8 cellular contexts compared by ENCODE assay signal in genomic region chr16:28924399-28924761, GRCh38. TPM values are rescaled to one million over a fixed set of nuclear protein-coding genes. Genes with fewer than 3 reads are reported as not detected.
DNase-seq lines count a peak whose midpoint lies in the region; ATAC-seq, FAIRE-seq and TF ChIP-seq lines count a peak whose summit lies in the region.

No MANE protein-coding gene starts in this region.

- H3K79me2 ChIP-seq in GM12878 (ENCODE audit: control insufficient read depth, insufficient read depth, low read length): no peaks in the 10 kb centered on the region

- H2AFZ ChIP-seq in GM12878 (ENCODE audit: control insufficient read depth, low read depth, low read length): peak overlapping the region; percentile 63

- TF ChIP-seq EP300 in GM12878 (IDR thresholded peaks at IDR 0.05; ENCODE audit: borderline replicate concordance in 1 of 2, control insufficient read depth in 1 of 2, low read depth in 2 of 2, low read length in 2 of 2): no peak

- H3K27ac ChIP-seq in HEK293 (ENCODE audit: extremely low read depth, low read depth, low read length) (no peak overlapping the region), GM12878 (ENCODE audit: control insufficient read depth, insufficient read depth) (peak overlapping the region; percentile 99), mesodermal cell (ENCODE audit: low read depth, low read length, severe bottlenecking) (no peak overlapping the region)

- H3K4me2 ChIP-seq in GM12878 (ENCODE audit: control insufficient read depth, insufficient read depth): peak overlapping the region; percentile 73

- peak overlapping the region; percentile 82 for H3K4me3 ChIP-seq in AG04449 (ENCODE audit: low read depth, low read length)
- H3K4me3 ChIP-seq in HEK293 (ENCODE audit: low read depth, low read length): peak overlapping the region; percentile 91
- peak overlapping the region; percentile 92 for H3K4me3 ChIP-seq in GM12878
- H3K4me3 ChIP-seq in mesodermal cell (ENCODE audit: extremely low read depth, insufficient read depth, low read length, poor library complexity, severe bottlenecking): peak overlapping the region; percentile 75

- H3K4me1 ChIP-seq in HEK293 (ENCODE audit: control insufficient read depth, insufficient read depth, low read length) (0 out of 2 replicates have a peak, but pooled peaks cover 4% of the 10 kb centered on the region), GM12878 (ENCODE audit: control insufficient read depth, insufficient read depth, low read length) (peaks cover 14% of the 10 kb centered on the region), mesodermal cell (ENCODE audit: control insufficient read depth, insufficient read depth, low read length, poor library complexity, severe bottlenecking) (no peaks in the 10 kb centered on the region)

- SMC1A ChIA-PET in GM12878 (lab: Charles Lee; ENCODE audit: uncharacterized antibody, unreplicated experiment): interaction anchor here (0.8 to 5.8 kb wide), 15 partner anchors 8 to 78 kb away, joined by 3 to 58 read pairs (median 7); partner anchors contain the start of genes CD19, NFATC2IP, SH2B1 and TUFM

- in situ Hi-C loops in GM12878 (cut with MboI): no loop called here

- H3K9ac ChIP-seq in GM12878 (ENCODE audit: control insufficient read depth, insufficient read depth, low read length): peak overlapping the region; percentile 35

- H3K36me3 ChIP-seq in HEK293 (ENCODE audit: control insufficient read depth in 2 of 2, insufficient read depth in 1 of 2, low read length in 2 of 2) (peaks cover 0 to 3% of the 10 kb centered on the region in 2 experiments; a peak in 2 of 3 replicates), GM12878 (ENCODE audit: control insufficient read depth in 2 of 2, insufficient read depth in 2 of 2, low read length in 1 of 2) (peaks cover 0 to 5% of the 10 kb centered on the region in 2 experiments; a peak in 3 of 4 replicates), mesodermal cell (ENCODE audit: control insufficient read depth, insufficient read depth, low read length) (peaks cover 5% of the 10 kb centered on the region)

- H4K20me1 ChIP-seq in GM12878 (ENCODE audit: control insufficient read depth, insufficient read depth): no peaks in the 10 kb centered on the region

- H3K9me3 ChIP-seq in HEK293 (ENCODE audit: control insufficient read depth, insufficient read depth, low read depth, low read length): no peaks in the 10 kb centered on the region
- no peaks in the 10 kb centered on the region for H3K9me3 ChIP-seq in GM12878 (replicated peaks; ENCODE audit: control insufficient read depth, insufficient read depth, low read length)
- no peaks in the 10 kb centered on the region for H3K9me3 ChIP-seq in mesodermal cell (ENCODE audit: control insufficient read depth, low read length)

- no peak for TF ChIP-seq POLR2A in GM12878 (IDR thresholded peaks at IDR 0.05; ENCODE audit: low read depth, low read length)

- POLR2A ChIA-PET in AG04449 (lab: Yijun Ruan, JAX) (no interaction called here), HEK293 (lab: Yijun Ruan, JAX) (interaction anchor here (1.4 to 2.8 kb wide), 4 partner anchors 9 to 78 kb away, joined by 5 to 10 read pairs (median 7); partner anchors contain the start of genes SH2B1 and TUFM), GM12878 (lab: Charles Lee) (interaction anchor here (0.5 to 5.1 kb wide), 15 partner anchors 8 to 102 kb away, joined by 3 to 39 read pairs (median 5); partner anchors contain the start of genes ATXN2L, CD19, NFATC2IP and SH2B1)

- no peaks in the 10 kb centered on the region for H3K27me3 ChIP-seq in GM12878 (replicated peaks in 1 of 2; ENCODE audit: control insufficient read depth in 2 of 2, insufficient read depth in 2 of 2, low read length in 1 of 2)

- TF ChIP-seq RAD21 in GM12878 (IDR thresholded peaks at IDR 0.05; ENCODE audit: insufficient read depth, low read depth, low read length): no peak

- RAD21 ChIA-PET in GM12878 (lab: Charles Lee; ENCODE audit: unreplicated experiment): interaction anchor here (0.9 to 2.5 kb wide), 13 partner anchors 8 to 102 kb away, joined by 3 to 32 read pairs (median 7); partner anchors contain the start of genes ATXN2L, CD19, NFATC2IP and SH2B1

- DNase-seq in AG04449 (ENCODE audit: low read depth, low spot score) (no peak), GM12878 (ENCODE audit: low read depth, low spot score) (no peak), SKM-1 (lab: John Stamatoyannopoulos, UW; ENCODE audit: unreplicated experiment) (no peak), RCC 7860 (ENCODE audit: low spot score) (no peak), amygdala (lab: John Stamatoyannopoulos, UW) (no peak)

- no peak for FAIRE-seq in GM12878 (lab: Jason Lieb, UNC)
- no peak for FAIRE-seq in RCC 7860 (lab: Jason Lieb, UNC)

- intact Hi-C loops in GM12878 (cut with micrococcal nuclease; ENCODE audit: unreplicated experiment): loop anchor here (2.0 to 10.0 kb wide), 4 partner anchors 20 to 430 kb away; partner anchors contain the start of genes APOBR, CLN3 and TUFM

- 0% methylated on average over 11 of the region's 15 CpGs for WGBS in GM12878 (ENCODE audit: insufficient coverage, insufficient replicate concordance, low lambda C conversion rate, missing lambda C conversion rate)
- WGBS in mesodermal cell (ENCODE audit: insufficient coverage in 2 of 2), 2 experiments: 51 to 56% methylated on average over 13 to 15 of the region's 15 CpGs

- no peak for ATAC-seq in GM12878
- ATAC-seq in GM19035 (IDR thresholded peaks at IDR 0.05; ENCODE audit: unreplicated experiment): no peak

- CTCF ChIA-PET in AG04449 (lab: Yijun Ruan, JAX) (interaction anchor here (1.9 kb wide), 1 partner anchor 21 kb away, joined by 5 read pairs; no protein-coding TSS in a partner anchor), HEK293 (lab: Yijun Ruan, JAX) (interaction anchor here (0.9 to 2.0 kb wide), 3 partner anchors 21 to 78 kb away, joined by 3 to 9 read pairs (median 3); partner anchors contain the start of gene TUFM), GM12878 (lab: Yijun Ruan, JAX) (interaction anchor here (0.5 to 6.4 kb wide), 8 partner anchors 9 to 1574 kb away, joined by 3 to 76 read pairs (median 6); partner anchors contain the start of gene SH2B1)

- no TSS peak for BruUV-seq in GM12878 (replicated peaks; lab: Mats Ljungman, UMichigan)

- TF ChIP-seq CTCF in AG04449 (IDR thresholded peaks at IDR 0.05; ENCODE audit: insufficient read depth, low read length, missing control alignments) (no peak), HEK293 (tag by site-specific recombination; IDR thresholded peaks at IDR 0.05) (no peak), GM12878 (IDR thresholded peaks at IDR 0.05 in 2 of 3, conservative IDR thresholded peaks at IDR 0.05 in 1 of 3; ENCODE audit: control insufficient read depth in 2 of 3, extremely low read depth in 1 of 3, insufficient read depth in 1 of 3, low read depth in 3 of 3, low read length in 3 of 3) (0 out of 6 replicates have a peak, but pooled peaks of 1 of the 3 experiments have one; percentile 6)

RNA-seq across cellular contexts. Expression of gene RABEP2, which starts 0.7 kb away (rescaled TPM):
- total RNA-seq in GM12878 (2013; cell fraction: nucleolus; rRNA removed): 57.4 and 73.1 TPM in 2 replicates
- total RNA-seq in GM12878 (2014; rRNA removed) (31.1 and 32.8 TPM in 2 replicates), GM12878 (2014; rRNA removed; fragmentation: Illumina TruSeq; extraction: Trizol) (8.6 and 9.4 TPM in 2 replicates), GM12878 (2021) (25.1 and 29.3 TPM in 2 replicates)
- 5.5 TPM for polyA plus RNA-seq in GM12878 (2011; ENCODE audit: low read depth)
- polyA plus RNA-seq in GM12878 (2011; rRNA removed) (5.0 and 10.5 TPM in 2 replicates), GM12878 (2014; fragmentation: Illumina TruSeq; extraction: Trizol) (0.22 and 3.1 TPM in 2 replicates), GM12878 (2014; fragmentation: Nextera tagmentation; extraction: Ambion mirVana) (under 1 TPM; 0.47 to 0.69 TPM), GM12878 (2014; rRNA removed) (32.0 and 32.1 TPM in 2 replicates), GM12878 (2016; fragmentation: Nextera tagmentation; extraction: Ambion mirVana) (10 to 100 TPM; 26.8 to 33.2 TPM)
- polyA plus RNA-seq in GM12878 (2011; cell fraction: cytosol; rRNA removed): 13.6 and 23.3 TPM in 2 replicates
- polyA plus RNA-seq in GM12878 (2011; cell fraction: nucleus; rRNA removed): 30.9 and 53.5 TPM in 2 replicates
- 24.6 and 33.2 TPM in 2 replicates for polyA plus RNA-seq in GM12878 (2012)
- polyA minus RNA-seq in GM12878 (2011; rRNA and poly(A)+ RNA removed): 5.3 and 12.3 TPM in 2 replicates
- 4.8 and 6.7 TPM in 2 replicates for polyA minus RNA-seq in GM12878 (2011; cell fraction: cytosol; rRNA and poly(A)+ RNA removed)
- polyA minus RNA-seq in GM12878 (2011; cell fraction: nucleus; rRNA and poly(A)+ RNA removed): 5.8 and 19.0 TPM in 2 replicates
- 7.3 TPM for polyA plus RNA-seq in mesodermal cell (2013, experiment 1 of 2)
- polyA plus RNA-seq in mesodermal cell (2013, experiment 2 of 2): 7.3 TPM

RNA-seq across cellular contexts. Expression of gene CD19, which starts 7.4 kb away (rescaled TPM):
- total RNA-seq in GM12878 (2013; cell fraction: nucleolus; rRNA removed): 137 and 156 TPM in 2 replicates
- total RNA-seq in GM12878 (2014; rRNA removed): 93.0 and 99.7 TPM in 2 replicates
- 41.5 and 45.1 TPM in 2 replicates for total RNA-seq in GM12878 (2014; rRNA removed; fragmentation: Illumina TruSeq; extraction: Trizol)
- 86.1 and 91.6 TPM in 2 replicates for total RNA-seq in GM12878 (2021)
- polyA plus RNA-seq in GM12878 (2011; ENCODE audit: low read depth): 24.1 TPM
- 32.1 and 53.9 TPM in 2 replicates for polyA plus RNA-seq in GM12878 (2011; rRNA removed)
- 62.7 and 74.0 TPM in 2 replicates for polyA plus RNA-seq in GM12878 (2011; cell fraction: cytosol; rRNA removed)
- polyA plus RNA-seq in GM12878 (2011; cell fraction: nucleus; rRNA removed): 333 and 375 TPM in 2 replicates
- polyA plus RNA-seq in GM12878 (2012): 71.8 and 78.8 TPM in 2 replicates
- 38.0 and 62.8 TPM in 2 replicates for polyA plus RNA-seq in GM12878 (2014; fragmentation: Illumina TruSeq; extraction: Trizol)
- polyA plus RNA-seq in GM12878 (2014; fragmentation: Nextera tagmentation; extraction: Ambion mirVana): 1 to 10 TPM; 1.2 to 7.0 TPM
- 125 and 129 TPM in 2 replicates for polyA plus RNA-seq in GM12878 (2014; rRNA removed)
- polyA plus RNA-seq in GM12878 (2016; fragmentation: Nextera tagmentation; extraction: Ambion mirVana): 100 to 1,000 TPM in 1 of 2 experiments, 10 to 100 TPM in 1; 98.1 to 114 TPM
- polyA minus RNA-seq in GM12878 (2011; rRNA and poly(A)+ RNA removed): 22.8 and 49.7 TPM in 2 replicates
- 17.9 and 18.0 TPM in 2 replicates for polyA minus RNA-seq in GM12878 (2011; cell fraction: cytosol; rRNA and poly(A)+ RNA removed)
- 38.1 and 48.0 TPM in 2 replicates for polyA minus RNA-seq in GM12878 (2011; cell fraction: nucleus; rRNA and poly(A)+ RNA removed)
- not detected for polyA plus RNA-seq in mesodermal cell (2013, experiment 1 of 2)
- polyA plus RNA-seq in mesodermal cell (2013, experiment 2 of 2): not detected

RNA-seq across cellular contexts. Expression of gene NFATC2IP, which starts 26.4 kb away (rescaled TPM):
- total RNA-seq in GM12878 (2013; cell fraction: nucleolus; rRNA removed): 142 and 145 TPM in 2 replicates
- total RNA-seq in GM12878 (2014; rRNA removed): 52.1 and 54.4 TPM in 2 replicates
- 33.8 and 37.8 TPM in 2 replicates for total RNA-seq in GM12878 (2014; rRNA removed; fragmentation: Illumina TruSeq; extraction: Trizol)
- total RNA-seq in GM12878 (2021): 44.3 and 51.8 TPM in 2 replicates
- 29.6 TPM for polyA plus RNA-seq in GM12878 (2011; ENCODE audit: low read depth)
- 80.2 and 93.9 TPM in 2 replicates for polyA plus RNA-seq in GM12878 (2011; rRNA removed)
- 85.1 and 104 TPM in 2 replicates for polyA plus RNA-seq in GM12878 (2011; cell fraction: cytosol; rRNA removed)
- 186 and 193 TPM in 2 replicates for polyA plus RNA-seq in GM12878 (2011; cell fraction: nucleus; rRNA removed)
- 33.0 and 38.1 TPM in 2 replicates for polyA plus RNA-seq in GM12878 (2012)
- 57.1 and 60.7 TPM in 2 replicates for polyA plus RNA-seq in GM12878 (2014; fragmentation: Illumina TruSeq; extraction: Trizol)
- 10 to 100 TPM; 12.2 to 16.2 TPM for polyA plus RNA-seq in GM12878 (2014; fragmentation: Nextera tagmentation; extraction: Ambion mirVana)
- 75.1 and 75.2 TPM in 2 replicates for polyA plus RNA-seq in GM12878 (2014; rRNA removed)
- polyA plus RNA-seq in GM12878 (2016; fragmentation: Nextera tagmentation; extraction: Ambion mirVana): 10 to 100 TPM; 41.2 to 42.0 TPM
- polyA minus RNA-seq in GM12878 (2011; rRNA and poly(A)+ RNA removed): 54.8 and 72.3 TPM in 2 replicates
- 14.2 and 17.6 TPM in 2 replicates for polyA minus RNA-seq in GM12878 (2011; cell fraction: cytosol; rRNA and poly(A)+ RNA removed)
- 42.8 and 83.8 TPM in 2 replicates for polyA minus RNA-seq in GM12878 (2011; cell fraction: nucleus; rRNA and poly(A)+ RNA removed)
- polyA plus RNA-seq in mesodermal cell (2013, experiment 1 of 2): 32.0 TPM
- polyA plus RNA-seq in mesodermal cell (2013, experiment 2 of 2): 29.9 TPM

RNA-seq across cellular contexts. Expression of gene ATP2A1, which starts 46.1 kb away (rescaled TPM):
- 1.7 and 4.7 TPM in 2 replicates for total RNA-seq in GM12878 (2013; cell fraction: nucleolus; rRNA removed)
- total RNA-seq in GM12878 (2014; rRNA removed) (0.28 and 0.38 TPM in 2 replicates), GM12878 (2014; rRNA removed; fragmentation: Illumina TruSeq; extraction: Trizol) (0.28 and 1.6 TPM in 2 replicates), GM12878 (2021) (0.96 and 1.1 TPM in 2 replicates)
- polyA plus RNA-seq in GM12878 (2011; ENCODE audit: low read depth): 0.81 TPM
- polyA plus RNA-seq in GM12878 (2011; rRNA removed) (0.35 and 0.62 TPM in 2 replicates), GM12878 (2014; fragmentation: Illumina TruSeq; extraction: Trizol) (0.54 and 1.8 TPM in 2 replicates), GM12878 (2014; fragmentation: Nextera tagmentation; extraction: Ambion mirVana) (under 1 TPM; 0.13 to 0.37 TPM), GM12878 (2014; rRNA removed) (0.77 and 1.3 TPM in 2 replicates), GM12878 (2016; fragmentation: Nextera tagmentation; extraction: Ambion mirVana) (1 to 10 TPM; 1.5 to 1.7 TPM)
- 0.77 and 0.79 TPM in 2 replicates for polyA plus RNA-seq in GM12878 (2011; cell fraction: cytosol; rRNA removed)
- polyA plus RNA-seq in GM12878 (2011; cell fraction: nucleus; rRNA removed): 7.5 and 32.6 TPM in 2 replicates
- 1.8 and 2.3 TPM in 2 replicates for polyA plus RNA-seq in GM12878 (2012)
- 0.29 and 0.88 TPM in 2 replicates for polyA minus RNA-seq in GM12878 (2011; rRNA and poly(A)+ RNA removed)
- polyA minus RNA-seq in GM12878 (2011; cell fraction: cytosol; rRNA and poly(A)+ RNA removed): 1.5 TPM in 1 of 2 replicates, not detected in the other
- polyA minus RNA-seq in GM12878 (2011; cell fraction: nucleus; rRNA and poly(A)+ RNA removed): 0.97 and 1.2 TPM in 2 replicates
- polyA plus RNA-seq in mesodermal cell (2013, experiment 1 of 2): 2.7 TPM
- polyA plus RNA-seq in mesodermal cell (2013, experiment 2 of 2): 2.0 TPM

RNA-seq across cellular contexts. Expression of gene SPNS1, which starts 50.2 kb away (rescaled TPM):
- 14.1 and 15.0 TPM in 2 replicates for total RNA-seq in GM12878 (2013; cell fraction: nucleolus; rRNA removed)
- total RNA-seq in GM12878 (2014; rRNA removed): 13.2 and 16.7 TPM in 2 replicates
- total RNA-seq in GM12878 (2014; rRNA removed; fragmentation: Illumina TruSeq; extraction: Trizol): 3.7 and 4.1 TPM in 2 replicates
- 26.5 and 27.8 TPM in 2 replicates for total RNA-seq in GM12878 (2021)
- 4.4 TPM for polyA plus RNA-seq in GM12878 (2011; ENCODE audit: low read depth)
- 2.7 and 4.8 TPM in 2 replicates for polyA plus RNA-seq in GM12878 (2011; rRNA removed)
- polyA plus RNA-seq in GM12878 (2011; cell fraction: cytosol; rRNA removed): 9.2 and 13.6 TPM in 2 replicates
- polyA plus RNA-seq in GM12878 (2011; cell fraction: nucleus; rRNA removed): 38.6 and 55.4 TPM in 2 replicates
- polyA plus RNA-seq in GM12878 (2012): 13.4 and 14.3 TPM in 2 replicates
- 2.5 and 7.2 TPM in 2 replicates for polyA plus RNA-seq in GM12878 (2014; fragmentation: Illumina TruSeq; extraction: Trizol)
- 1 to 10 TPM in 1 of 2 experiments, under 1 TPM in 1; 0.16 to 2.3 TPM for polyA plus RNA-seq in GM12878 (2014; fragmentation: Nextera tagmentation; extraction: Ambion mirVana)
- polyA plus RNA-seq in GM12878 (2014; rRNA removed): 21.4 and 22.5 TPM in 2 replicates
- polyA plus RNA-seq in GM12878 (2016; fragmentation: Nextera tagmentation; extraction: Ambion mirVana): 10 to 100 TPM; 27.4 to 37.6 TPM
- 4.4 and 7.5 TPM in 2 replicates for polyA minus RNA-seq in GM12878 (2011; rRNA and poly(A)+ RNA removed)
- polyA minus RNA-seq in GM12878 (2011; cell fraction: cytosol; rRNA and poly(A)+ RNA removed): 4.8 and 5.6 TPM in 2 replicates
- polyA minus RNA-seq in GM12878 (2011; cell fraction: nucleus; rRNA and poly(A)+ RNA removed): 4.0 and 8.2 TPM in 2 replicates
- 41.2 TPM for polyA plus RNA-seq in mesodermal cell (2013, experiment 1 of 2)
- polyA plus RNA-seq in mesodermal cell (2013, experiment 2 of 2): 33.3 TPM
